ENCODE assay signal across 30 cellular contexts in the genomic region with DNA sequence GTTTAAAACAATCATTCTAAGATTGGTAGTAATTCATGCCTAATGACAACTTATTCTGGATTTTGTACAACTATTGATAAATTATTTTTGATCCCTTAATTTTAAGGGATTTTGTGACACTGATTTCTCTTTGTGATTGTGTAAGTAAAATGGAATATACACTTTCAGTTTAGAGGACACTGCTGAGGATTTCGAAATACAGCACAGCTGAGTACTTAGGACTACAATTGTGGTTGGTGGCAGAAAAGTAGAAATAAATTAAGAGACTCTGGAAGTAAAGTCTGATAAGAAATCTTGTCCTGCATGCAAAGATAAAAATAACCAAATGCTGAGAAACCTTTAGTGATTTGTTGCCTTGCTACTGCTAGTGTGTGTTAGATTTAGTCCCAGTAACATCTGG. TPM values are rescaled to one million over a fixed set of nuclear protein-coding genes. Genes with fewer than 3 reads are reported as not detected.
A peak's percentile ranks its signal among the peaks of the same experiment; 100 is the strongest.
DNase-seq lines count a peak whose midpoint lies in the region; ATAC-seq, FAIRE-seq and TF ChIP-seq lines count a peak whose summit lies in the region.
"Had no signal": no experiment of that assay in that cellular context is flagged by ENCODE, and none has a peak within 500 bp of the region (broad histone marks: within the 10 kb centered on the region; RNA-seq: fewer than 3 reads in every experiment).

No MANE protein-coding gene starts in this region.

- ATAC-seq in left lobe of liver, result peak; percentile 70
- ATAC-seq: activated CD8-positive, alpha-beta T cell treated with anti-CD3 and anti-CD28 coated beads, Interleukin-2, amount 10 ng/mL, durations not matched to agents 7 days and 5 days; gastrocnemius medialis; lower lobe of right lung had no signal

- no peak overlapping the region; the same call in 1 of the 2 replicates for H3K27ac ChIP-seq in ACC112 (ENCODE audit: low read depth, low read length)
- H3K27ac ChIP-seq: cardiac muscle cell, gastrocnemius medialis, lower lobe of right lung, PC-9, prostate gland, thoracic aorta, vagina had no signal

- H3K9me3 ChIP-seq in adipocyte (ENCODE audit: control insufficient read depth, low read length), result no peaks in the 10 kb centered on the region
- H3K9me3 ChIP-seq: gastrocnemius medialis, lower lobe of right lung, prostate gland, thoracic aorta, vagina had no signal

- DNase-seq in HT1080 (ENCODE audit: low read depth) (peak; percentile 13), adipocyte (ENCODE audit: low read depth) (peak; percentile 74), left lobe of liver (ENCODE audit: low spot score) (no peak), D721Med (ENCODE audit: insufficient read length, low spot score) (no peak), iPS-NIHi7 (ENCODE audit: extremely low spot score) (no peak), AG08396 (ENCODE audit: low spot score) (no peak)
- DNase-seq: activated CD4-positive, CD25-positive, alpha-beta regulatory T cell treated with anti-CD3 and anti-CD28 coated beads, Interleukin-2, amount 50 U/mL, for 72 hours; activated CD8-positive, alpha-beta T cell treated with anti-CD3 and anti-CD28 coated beads, Interleukin-2, amount 10 ng/mL, durations not matched to agents 7 days and 5 days; activated naive CD4-positive, alpha-beta T cell; activated T-cell treated with anti-CD3 and anti-CD28 coated beads, Interleukin-2, amount 50 U/mL, for 24 hours; AML-193; amygdala; DMS79 treated with DMSO at 0.1 percent for 48 hours; gastrocnemius medialis; hypothalamus; lower lobe of right lung; NCI-H1436; NCI-H748 treated with DMSO at 0.1 percent for 48 hours; PC-9; SHP77; stimulated activated CD4-positive, alpha-beta T cell treated with anti-CD3 and anti-CD28 coated beads, Interleukin-2, amount 100 ng/mL, for 48 hours; stimulated activated naive CD4-positive, alpha-beta T cell had no signal

- peak overlapping the region; percentile 88 for H2AFZ ChIP-seq in ACC112 (ENCODE audit: low read length, unreplicated experiment)
- H2AFZ ChIP-seq: PC-9 had no signal

- no peak for TF ChIP-seq CTCF in D721Med (IDR thresholded peaks at IDR 0.05; ENCODE audit: insufficient read depth, missing control alignments)

- no peaks in the 10 kb centered on the region for H3K27me3 ChIP-seq in ACC112 (ENCODE audit: insufficient read depth, low read length)
- no peaks in the 10 kb centered on the region for H3K27me3 ChIP-seq in adipocyte (replicated peaks; ENCODE audit: control insufficient read depth, insufficient read depth, low read length)
- H3K27me3 ChIP-seq: cardiac muscle cell, gastrocnemius medialis, vagina had no signal

- no peaks in the 10 kb centered on the region for H3K79me2 ChIP-seq in ACC112 (ENCODE audit: control insufficient read depth, insufficient read depth, low read length, unreplicated experiment)

- peaks cover 15% of the 10 kb centered on the region for H3K4me1 ChIP-seq in ACC112 (ENCODE audit: control insufficient read depth, insufficient read depth, low read length, unreplicated experiment)
- H3K4me1 ChIP-seq in adipocyte (ENCODE audit: control insufficient read depth, insufficient read depth, low read length), result peaks cover 11% of the 10 kb centered on the region
- H3K4me1 ChIP-seq: gastrocnemius medialis, lower lobe of right lung, prostate gland, vagina had no signal

- FAIRE-seq in D721Med (lab: Jason Lieb, UNC), result no peak
- FAIRE-seq: endothelial cell of umbilical vein, keratinocyte had no signal

- H3K36me3 ChIP-seq in ACC112 (ENCODE audit: insufficient read depth, low read length) (no peaks in the 10 kb centered on the region), adipocyte (ENCODE audit: control insufficient read depth, insufficient read depth, low read length, severe bottlenecking) (no peaks in the 10 kb centered on the region)
- H3K36me3 ChIP-seq: cardiac muscle cell, gastrocnemius medialis, lower lobe of right lung, prostate gland, thoracic aorta, vagina had no signal

- no peak overlapping the region for H3K9ac ChIP-seq in adipocyte (ENCODE audit: low read length)

- H3K4me3 ChIP-seq in ACC112 (ENCODE audit: low read depth, low read length) (peak overlapping the region; percentile 70), adipocyte (ENCODE audit: low read length) (no peak overlapping the region)
- H3K4me3 ChIP-seq: cardiac muscle cell, lower lobe of right lung, PC-9, prostate gland, thoracic aorta, vagina had no signal

RNA-seq across cellular contexts. Expression of a gene that starts 40.0 kb away (rescaled TPM):
- 23.7 and 24.1 TPM in 2 replicates for total RNA-seq in HT1080 (2014; rRNA removed; shearing (Covaris generic))
- polyA plus RNA-seq in HT1080 (2015; cell fraction: cytosol; rRNA removed), result 34.5 and 38.5 TPM in 2 replicates
- 22.8 and 28.6 TPM in 2 replicates for polyA plus RNA-seq in HT1080 (2015; cell fraction: nucleus; rRNA removed)
- 6.6 TPM for total RNA-seq in left lobe of liver
- total RNA-seq: smooth muscle cell had no signal
- polyA plus RNA-seq: smooth muscle cell had no signal

RNA-seq across cellular contexts. Expression of a gene that starts 40.1 kb away (rescaled TPM):
- total RNA-seq in HT1080 (2014; rRNA removed; shearing (Covaris generic)), result 33.8 and 40.1 TPM in 2 replicates
- polyA plus RNA-seq in HT1080 (2015; cell fraction: cytosol; rRNA removed), result 44.3 and 47.2 TPM in 2 replicates
- 52.8 and 53.7 TPM in 2 replicates for polyA plus RNA-seq in HT1080 (2015; cell fraction: nucleus; rRNA removed)
- 154 TPM for total RNA-seq in left lobe of liver
- total RNA-seq: smooth muscle cell had no signal
- polyA plus RNA-seq: smooth muscle cell had no signal

Comparison
In these comparisons a context has a peak if more than half of its experiments do, and no peak if none do; other contexts are left out.
1. DNase-seq: peak in HT1080 (single experiment) and adipocyte (single experiment); none in left lobe of liver (single experiment), D721Med (single experiment), iPS-NIHi7 (single experiment) and AG08396 (single experiment).